ENCODE assay signal across 9 cellular contexts in genomic region chr7:102285541-102286236, GRCh38. TPM values are rescaled to one million over a fixed set of nuclear protein-coding genes. Genes with fewer than 3 reads are reported as not detected.
DNase-seq lines count a peak whose midpoint lies in the region; ATAC-seq and TF ChIP-seq lines count a peak whose summit lies in the region.
"Had no signal": no experiment of that assay in that cellular context is flagged by ENCODE, and none has a peak within 500 bp of the region (broad histone marks: within the 10 kb centered on the region; RNA-seq: fewer than 3 reads in every experiment).

No MANE protein-coding gene starts in this region.

- H3K4me3 Mint-ChIP-seq in T-helper 2 cell treated with Interferon-gamma antibody and Interleukin-4, amounts not matched to agents 5 μg/mL and 100 μg/mL, for 36 hours, result peak overlapping the region; percentile 64
- peak overlapping the region; percentile 68 for H3K4me3 Mint-ChIP-seq in activated T-helper 2 cell treated with anti-CD3 and anti-CD28 coated beads, Interferon-gamma antibody, Interleukin-2, Interleukin-4, amounts not matched to agents 10 μg/mL and 5 μg/mL and 100 μg/mL, durations not matched to agents 14 hours and 24 hours and 36 hours (ENCODE audit: low read depth)

- H3K27me3 ChIP-seq in left lung (peaks cover 0 to 13% of the 10 kb centered on the region in 2 donors), testis (no peaks in the 10 kb centered on the region)

- TF ChIP-seq CTCF in left lung (IDR thresholded peaks at IDR 0.05) (no peak), testis (IDR thresholded peaks at IDR 0.05) (no peak)

- TF ChIP-seq POLR2A in testis (IDR thresholded peaks at IDR 0.05), result no peak

- peaks cover 5% of the 10 kb centered on the region for H3K4me1 Mint-ChIP-seq in T-helper 2 cell treated with Interferon-gamma antibody and Interleukin-4, amounts not matched to agents 5 μg/mL and 100 μg/mL, for 36 hours (ENCODE audit: low read depth)
- H3K4me1 Mint-ChIP-seq in activated T-helper 2 cell treated with anti-CD3 and anti-CD28 coated beads, Interferon-gamma antibody, Interleukin-2, Interleukin-4, amounts not matched to agents 10 μg/mL and 5 μg/mL and 100 μg/mL, durations not matched to agents 14 hours and 24 hours and 36 hours (ENCODE audit: low read depth), result peaks cover 5% of the 10 kb centered on the region

- no peaks in the 10 kb centered on the region for H3K36me3 Mint-ChIP-seq in T-helper 2 cell treated with Interferon-gamma antibody and Interleukin-4, amounts not matched to agents 5 μg/mL and 100 μg/mL, for 36 hours (ENCODE audit: low read depth)
- no peaks in the 10 kb centered on the region for H3K36me3 Mint-ChIP-seq in activated T-helper 2 cell treated with anti-CD3 and anti-CD28 coated beads, Interferon-gamma antibody, Interleukin-2, Interleukin-4, amounts not matched to agents 10 μg/mL and 5 μg/mL and 100 μg/mL, durations not matched to agents 14 hours and 24 hours and 36 hours (ENCODE audit: low read depth)

- no peak for DNase-seq in T-helper 2 cell treated with Interferon-gamma antibody and Interleukin-4, amounts not matched to agents 5 μg/mL and 100 μg/mL, for 36 hours (ENCODE audit: low spot score)
- DNase-seq in T-helper 2 cell, result no peak
- no peak for DNase-seq in activated T-helper 2 cell treated with anti-CD3 and anti-CD28 coated beads, Interferon-gamma antibody, Interleukin-2, Interleukin-4, amounts not matched to agents 10 μg/mL and 5 μg/mL and 100 μg/mL, durations not matched to agents 14 hours and 24 hours and 36 hours (ENCODE audit: low spot score)
- DNase-seq in left lung, result no peak
- DNase-seq in testis, result no peak
- DNase-seq in NCI-H2227 treated with DMSO at 0.1 percent for 48 hours (lab: John Stamatoyannopoulos, UW), result no peak
- no peak for DNase-seq in hippocampal formation (lab: John Stamatoyannopoulos, UW)
- no peak for DNase-seq in 8988T
- DNase-seq: NCI-H1048 had no signal

- H3K9me3 Mint-ChIP-seq in T-helper 2 cell treated with Interferon-gamma antibody and Interleukin-4, amounts not matched to agents 5 μg/mL and 100 μg/mL, for 36 hours, result no peaks in the 10 kb centered on the region
- no peaks in the 10 kb centered on the region for H3K9me3 Mint-ChIP-seq in activated T-helper 2 cell treated with anti-CD3 and anti-CD28 coated beads, Interferon-gamma antibody, Interleukin-2, Interleukin-4, amounts not matched to agents 10 μg/mL and 5 μg/mL and 100 μg/mL, durations not matched to agents 14 hours and 24 hours and 36 hours

- H3K9me3 ChIP-seq in left lung (no peaks in the 10 kb centered on the region), testis (no peaks in the 10 kb centered on the region)

- H3K4me1 ChIP-seq in left lung (peaks cover 4 to 45% of the 10 kb centered on the region in 2 donors), testis (peaks cover 13% of the 10 kb centered on the region)

- peak overlapping the region; percentile 85 for H3K4me3 ChIP-seq in left lung
- H3K4me3 ChIP-seq in testis, result peak overlapping the region; percentile 53 to 72

- H3K27me3 Mint-ChIP-seq in T-helper 2 cell treated with Interferon-gamma antibody and Interleukin-4, amounts not matched to agents 5 μg/mL and 100 μg/mL, for 36 hours (ENCODE audit: low read depth), result peaks cover 24% of the 10 kb centered on the region
- peaks cover 20% of the 10 kb centered on the region for H3K27me3 Mint-ChIP-seq in activated T-helper 2 cell treated with anti-CD3 and anti-CD28 coated beads, Interferon-gamma antibody, Interleukin-2, Interleukin-4, amounts not matched to agents 10 μg/mL and 5 μg/mL and 100 μg/mL, durations not matched to agents 14 hours and 24 hours and 36 hours (ENCODE audit: low read depth)

- no peak for ATAC-seq in left lung

- intact Hi-C loops in activated T-helper 2 cell treated with anti-CD3 and anti-CD28 coated beads, Interferon-gamma antibody, Interleukin-2, Interleukin-4, amounts not matched to agents 10 μg/mL and 5 μg/mL and 100 μg/mL, durations not matched to agents 14 hours and 24 hours and 36 hours (cut with micrococcal nuclease), result loop anchor here (2.0 kb wide), 1 partner anchor 111 kb away; the partner anchor contains the start of gene PRKRIP1
- intact Hi-C loops in left lung (cut with DNase I), result no loop called here
- intact Hi-C loops in testis (cut with DNase I; ENCODE audit: low total_unique reads), result no loop called here

- H3K27ac ChIP-seq in left lung (peak overlapping the region; percentile 87 to 95), testis (peak overlapping the region in 1 of 2 donors; percentile 58)

- no peak overlapping the region for H3K27ac Mint-ChIP-seq in T-helper 2 cell treated with Interferon-gamma antibody and Interleukin-4, amounts not matched to agents 5 μg/mL and 100 μg/mL, for 36 hours
- no peak overlapping the region for H3K27ac Mint-ChIP-seq in activated T-helper 2 cell treated with anti-CD3 and anti-CD28 coated beads, Interferon-gamma antibody, Interleukin-2, Interleukin-4, amounts not matched to agents 10 μg/mL and 5 μg/mL and 100 μg/mL, durations not matched to agents 14 hours and 24 hours and 36 hours

- WGBS in testis, 2 donors, result 39 to 41% methylated on average over 14 to 19 of the region's 19 CpGs

- H3K36me3 ChIP-seq in left lung (no peaks in the 10 kb centered on the region), testis (ENCODE audit: low read depth, missing control alignments) (no peaks in the 10 kb centered on the region)

RNA-seq across cellular contexts. Expression of gene SH2B2, which starts 1.0 kb away (rescaled TPM):
- total RNA-seq in activated T-helper 2 cell treated with anti-CD3 and anti-CD28 coated beads, Interferon-gamma antibody, Interleukin-2, Interleukin-4, amounts not matched to agents 10 μg/mL and 5 μg/mL and 100 μg/mL, durations not matched to agents 14 hours and 24 hours and 36 hours, result 1.8 and 1.9 TPM in 2 replicates
- total RNA-seq in left lung (1 to 10 TPM; 5.7 to 8.2 TPM), testis (10 to 100 TPM; 22.8 to 26.6 TPM)
- polyA plus RNA-seq in testis (ENCODE audit: insufficient read depth, low read depth, low replicate concordance), result 4.6 TPM
